In genomic region chr1:235302143-235302542, GRCh38 we compare ENCODE assay signal across 1 cellular context.
TF ChIP-seq lines count a peak whose summit lies in the region.

No MANE protein-coding gene starts in this region.

TF ChIP-seq in K562, 482 proteins besides CTCF, POLR2A, EP300 and RAD21:
- TF ChIP-seq PHB (CRISPR knock-in tag; IDR thresholded peaks at IDR 0.05) (no peak), PCBP2 (IDR thresholded peaks at IDR 0.05; ENCODE audit: low read depth, low read length, poor library complexity, severe bottlenecking) (peak; percentile 98), ZNF512 (tag; IDR thresholded peaks at IDR 0.05) (peak; percentile 59), ZBTB9 (CRISPR knock-in tag; IDR thresholded peaks at IDR 0.05) (no peak), ETV6 (IDR thresholded peaks at IDR 0.05; ENCODE audit: borderline replicate concordance in 1 of 2, low read depth in 2 of 2, low read length in 1 of 2) (peak in 1 of 2 experiments; percentile 37; a peak in 1 of 4 replicates), ETV6 (CRISPR knock-in tag; IDR thresholded peaks at IDR 0.05; ENCODE audit: borderline replicate concordance) (no peak), NKRF (IDR thresholded peaks at IDR 0.05; ENCODE audit: borderline replicate concordance) (no peak), HNRNPK (IDR thresholded peaks at IDR 0.05; ENCODE audit: low read depth, low read length, poor library complexity, severe bottlenecking) (peak; percentile 98), PCBP1 (IDR thresholded peaks at IDR 0.05; ENCODE audit: low read depth, low read length, poor library complexity, severe bottlenecking) (peak; percentile 81)
TF ChIP-seq in K562: peak in this region for 5.
